In the genomic region with DNA sequence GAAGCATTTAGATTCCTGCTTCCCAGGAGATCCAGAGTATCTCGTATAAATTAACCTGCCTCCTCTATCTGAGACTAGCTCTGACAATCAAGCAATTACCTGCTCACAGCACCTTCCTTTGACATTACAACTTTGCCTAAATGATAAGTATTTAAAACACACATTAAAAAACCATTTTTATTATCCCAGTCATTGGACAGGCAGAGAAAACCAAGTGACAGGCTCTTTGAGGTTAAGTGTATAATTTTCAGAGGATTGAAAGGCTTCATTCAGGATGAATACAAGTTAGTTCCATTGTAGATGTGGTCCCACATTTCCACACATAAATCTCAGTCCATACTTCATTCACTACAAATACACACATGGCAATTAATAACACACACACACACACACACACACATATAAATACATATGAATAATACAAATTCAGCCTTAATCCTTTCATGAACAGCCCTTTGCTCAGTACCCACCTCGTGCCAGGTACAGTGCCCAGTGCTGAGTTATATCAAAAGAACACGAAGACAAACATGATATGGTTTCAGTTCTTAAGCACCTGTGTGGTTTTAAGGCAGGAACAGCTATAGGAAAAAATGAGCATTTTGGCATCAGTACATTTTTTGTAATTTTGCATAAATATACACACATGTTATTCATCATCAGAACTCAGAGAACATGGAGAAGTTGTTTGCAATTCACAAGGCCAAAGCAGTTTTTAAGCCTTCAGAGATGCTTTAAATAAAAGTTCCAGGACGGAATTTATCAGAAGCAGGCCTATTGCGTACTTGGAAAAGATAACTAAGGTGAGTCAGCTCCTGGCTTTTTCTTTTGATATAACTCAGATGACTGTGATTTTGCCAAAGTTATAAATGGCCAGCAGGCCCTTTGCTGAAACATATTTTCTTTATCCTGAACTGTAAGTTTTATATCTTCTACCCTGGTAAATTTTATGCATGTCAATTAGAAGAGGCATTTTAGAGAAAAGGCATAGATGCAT, we compare ENCODE assay signal across 23 cellular contexts. TPM values are rescaled to one million over a fixed set of nuclear protein-coding genes. Genes with fewer than 3 reads are reported as not detected.
A peak's percentile ranks its signal among the peaks of the same experiment; 100 is the strongest.
DNase-seq lines count a peak whose midpoint lies in the region; ATAC-seq and TF ChIP-seq lines count a peak whose summit lies in the region.
"Had no signal": no experiment of that assay in that cellular context is flagged by ENCODE, and none has a peak within 500 bp of the region (broad histone marks: within the 10 kb centered on the region; RNA-seq: fewer than 3 reads in every experiment).

No MANE protein-coding gene starts in this region.

- no peak overlapping the region for H3K4me3 ChIP-seq in fibroblast of the aortic adventitia (ENCODE audit: low read depth, low read length)
- H3K4me3 ChIP-seq: adrenal gland, GM23248, PC-9, tibial artery had no signal

- no peak for TF ChIP-seq CTCF in fibroblast of the aortic adventitia (IDR thresholded peaks at IDR 0.05; ENCODE audit: insufficient read depth, low read length)
- no peak for TF ChIP-seq CTCF in omental fat pad (IDR thresholded peaks at IDR 0.05)

- ATAC-seq in omental fat pad (ENCODE audit: low FRiP score), result peak; percentile 61
- ATAC-seq: left ventricle myocardium superior; Right ventricle myocardium inferior; stimulated activated naive CD8-positive, alpha-beta T cell treated with anti-CD3 and anti-CD28 coated beads, Interleukin-15, Interleukin-2, amounts not matched to agents 100 U/mL and 50 U/mL, for 24 hours had no signal

- DNase-seq in amniotic epithelial cell (ENCODE audit: low read depth), result peak; percentile 88
- DNase-seq in fibroblast of the aortic adventitia (ENCODE audit: low read depth), result peak; percentile 97
- DNase-seq in omental fat pad (ENCODE audit: low spot score), result no peak
- peak; percentile 30 for DNase-seq in superior temporal gyrus (ENCODE audit: extremely low spot score)
- DNase-seq in cortex of kidney (lab: John Stamatoyannopoulos, UW), result no peak
- DNase-seq in DMS79 treated with DMSO at 0.1 percent for 48 hours (lab: John Stamatoyannopoulos, UW), result no peak
- DNase-seq in NCI-H146 (lab: John Stamatoyannopoulos, UW), result no peak
- DNase-seq: activated CD4-positive, alpha-beta T cell treated with anti-CD3 and anti-CD28 coated beads, Interleukin-2, amount 10 ng/mL, durations not matched to agents 24 days and 14 days; activated T-cell treated with anti-CD3 and anti-CD28 coated beads, Interleukin-2, amount 50 U/mL, for 1 hour; effector CD4-positive, alpha-beta T cell; GM23248; hypothalamus; Karpas-422; left ventricle myocardium superior; NCI-H1436; NCI-H2107; NCI-H510A treated with DMSO at 0.1 percent for 48 hours; PC-9; stimulated activated naive CD8-positive, alpha-beta T cell treated with anti-CD3 and anti-CD28 coated beads, Interleukin-15, Interleukin-2, amounts not matched to agents 100 U/mL and 50 U/mL, for 24 hours; tibial artery; WERI-Rb-1 had no signal

RNA-seq across cellular contexts. Expression of gene PLCB1, which starts 55.3 kb away (rescaled TPM):
- total RNA-seq in fibroblast of the aortic adventitia (ENCODE audit: low replicate concordance), result 39.2 and 46.5 TPM in 2 replicates
- total RNA-seq in omental fat pad, result 10 to 100 TPM; 22.4 to 60.5 (median 36.4) TPM
- total RNA-seq: PC-9 had no signal

RNA-seq across cellular contexts. Expression of gene TMX4, which starts 57.2 kb away (rescaled TPM):
- total RNA-seq in fibroblast of the aortic adventitia (ENCODE audit: low replicate concordance), result 54.6 and 89.9 TPM in 2 replicates
- total RNA-seq in omental fat pad, result 10 to 100 TPM; 30.8 to 48.8 (median 41.6) TPM

Comparison
In these comparisons a context has a peak if more than half of its experiments do, and no peak if none do; other contexts are left out.
1. DNase-seq: peak in amniotic epithelial cell (single experiment), fibroblast of the aortic adventitia (single experiment) and superior temporal gyrus (single experiment); none in omental fat pad (single experiment), cortex of kidney (single experiment), DMS79 treated with DMSO at 0.1 percent for 48 hours (single experiment) and NCI-H146 (single experiment).